8 cellular contexts compared by ENCODE assay signal in genomic region chr3:100105536-100105935, GRCh38. TPM values are rescaled to one million over a fixed set of nuclear protein-coding genes. Genes with fewer than 3 reads are reported as not detected.
DNase-seq lines count a peak whose midpoint lies in the region; ATAC-seq and TF ChIP-seq lines count a peak whose summit lies in the region.

No MANE protein-coding gene starts in this region.

- intact Hi-C loops in PC-9 (cut with micrococcal nuclease; ENCODE audit: unreplicated experiment): no loop called here

- H2AFZ ChIP-seq in PC-9: peak overlapping the region; percentile 18; the same call in 1 of the 2 replicates

- H3F3A ChIP-seq in PC-9 (ENCODE audit: insufficient read depth, low read depth): peaks cover 40% of the 10 kb centered on the region

- H3K27me3 ChIP-seq in PC-9 (ENCODE audit: insufficient read depth, low read depth) (no peaks in the 10 kb centered on the region), rectal smooth muscle tissue (ENCODE audit: control insufficient read depth, insufficient read depth, low read length) (no peaks in the 10 kb centered on the region)

- H3K4me1 ChIP-seq in PC-9 (replicated peaks; ENCODE audit: insufficient read depth) (peaks cover 60% of the 10 kb centered on the region), rectal smooth muscle tissue (ENCODE audit: control insufficient read depth, insufficient read depth, low read length) (peaks cover 42% of the 10 kb centered on the region)

- TF ChIP-seq CTCF in PC-9 (conservative IDR thresholded peaks at IDR 0.05): no peak

- no TSS peak for BruUV-seq in PC-9 (replicated peaks; lab: Mats Ljungman, UMichigan)

- no peaks in the 10 kb centered on the region for H3K79me2 ChIP-seq in PC-9 (ENCODE audit: low read depth)

- POLR2A ChIA-PET in PC-9 (lab: Charles Lee; ENCODE audit: unreplicated experiment): no interaction called here

- H3K27ac ChIP-seq in PC-9 (peak overlapping the region; percentile 72), rectal smooth muscle tissue (ENCODE audit: low read depth, low read length) (peak overlapping the region; percentile 50)

- CTCF ChIA-PET in PC-9 (lab: Charles Lee): no interaction called here

- H3K4me3 ChIP-seq in PC-9 (no peak overlapping the region), rectal smooth muscle tissue (ENCODE audit: low read length) (no peak overlapping the region)

- no peaks in the 10 kb centered on the region for H3K9me2 ChIP-seq in PC-9 (ENCODE audit: insufficient read depth)

- H3K9ac ChIP-seq in rectal smooth muscle tissue (ENCODE audit: low read length): no peak overlapping the region

- H3K4me2 ChIP-seq in PC-9: peak overlapping the region; percentile 69

- no peaks in the 10 kb centered on the region for H4K20me1 ChIP-seq in PC-9 (ENCODE audit: insufficient read depth)

- no peaks in the 10 kb centered on the region for H3K36me3 ChIP-seq in PC-9 (ENCODE audit: low read depth)
- H3K36me3 ChIP-seq in rectal smooth muscle tissue (ENCODE audit: control insufficient read depth, insufficient read depth, low read length): no peaks in the 10 kb centered on the region

- peak; percentile 34 for DNase-seq in NOMO-1 treated with DMSO at 0.1 percent for 48 hours (lab: John Stamatoyannopoulos, UW; ENCODE audit: unreplicated experiment)
- no peak for DNase-seq in NOMO-1 treated with dmso at 0.1 percent for 144 hours (lab: John Stamatoyannopoulos, UW; ENCODE audit: unreplicated experiment)
- DNase-seq in PC-9: no peak
- DNase-seq in glomerular visceral epithelial cell (ENCODE audit: extremely low spot score): no peak

- peak; percentile 41 for ATAC-seq in HG02759 (IDR thresholded peaks at IDR 0.05; ENCODE audit: unreplicated experiment)
- ATAC-seq in HG02870 (IDR thresholded peaks at IDR 0.05; ENCODE audit: unreplicated experiment): no peak
- ATAC-seq in HG03039 (IDR thresholded peaks at IDR 0.05; ENCODE audit: unreplicated experiment): no peak

- no peaks in the 10 kb centered on the region for H3K9me3 ChIP-seq in PC-9 (ENCODE audit: insufficient read depth, low read depth)

RNA-seq across cellular contexts. Expression of gene FILIP1L, which starts 8.8 kb away (rescaled TPM):
- total RNA-seq in PC-9 (2021): 12.0 and 16.8 TPM in 2 replicates
